10 cellular contexts compared by ENCODE assay signal in the genomic region with DNA sequence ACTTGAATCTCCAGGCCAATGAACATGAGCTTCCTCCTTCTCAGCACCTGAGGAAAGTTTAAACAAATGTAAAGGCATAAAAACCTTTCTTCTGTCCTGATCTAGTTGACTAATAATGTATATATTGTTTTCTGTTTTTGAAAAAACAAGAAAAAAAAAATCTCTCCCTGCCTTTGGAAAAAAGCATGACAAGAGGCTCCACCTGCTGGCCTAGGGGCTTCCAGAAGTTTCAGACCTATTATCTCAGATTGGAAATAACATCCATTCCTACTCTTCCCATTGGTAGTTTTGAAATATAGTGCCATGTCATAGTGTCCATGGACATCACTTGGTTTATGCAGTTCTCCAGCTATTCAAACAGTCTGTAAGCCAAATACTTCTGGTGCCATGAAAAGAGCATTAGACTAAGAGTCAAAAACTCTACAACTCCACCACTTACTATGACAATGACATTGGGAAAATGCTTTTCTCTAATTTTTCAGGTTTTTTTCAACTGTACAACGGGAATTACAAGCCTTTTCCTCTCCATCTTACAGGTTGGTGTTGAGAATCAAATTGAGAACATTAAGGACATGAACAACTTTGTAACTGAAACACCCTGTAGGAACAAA.
DNase-seq lines count a peak whose midpoint lies in the region; ATAC-seq, FAIRE-seq and TF ChIP-seq lines count a peak whose summit lies in the region.
"Had no signal": no experiment of that assay in that cellular context is flagged by ENCODE, and none has a peak within 500 bp of the region (broad histone marks: within the 10 kb centered on the region; RNA-seq: fewer than 3 reads in every experiment).

No MANE protein-coding gene starts in this region.

- WGBS in mammary epithelial cell (ENCODE audit: low coverage, missing lambda C conversion rate), result 92% methylated on average over 1 of the region's 1 CpG
- 0% methylated on average over 1 of the region's 1 CpG for WGBS in HepG2 (ENCODE audit: low lambda C conversion rate)
- WGBS in spleen, 5 donors, result 62 to 79% (median 65%) methylated on average over 1 of the region's 1 CpG

- H3K27ac ChIP-seq in mammary epithelial cell (ENCODE audit: insufficient read depth, low read depth, low read length) (no peak overlapping the region), HepG2 (ENCODE audit: extremely low read length, insufficient read depth, low read length) (no peak overlapping the region), spleen (no peak overlapping the region)

- CTCF ChIA-PET in mammary epithelial cell (lab: Charles Lee; ENCODE audit: low non-redundant PET), result no interaction called here
- CTCF ChIA-PET in HepG2 (lab: Yijun Ruan, JAX; ENCODE audit: low intra/inter-chr PET ratio, low total read pairs), result no interaction called here

- POLR2A ChIA-PET in HepG2 (lab: Yijun Ruan, JAX), result no interaction called here

- TF ChIP-seq CTCF in LNCAP (IDR thresholded peaks at IDR 0.05), result peak; percentile 68
- peak; percentile 48 to 62 for TF ChIP-seq CTCF in mammary epithelial cell (conservative IDR thresholded peaks at IDR 0.05 in 1 of 2, IDR thresholded peaks at IDR 0.05 in 1 of 2; ENCODE audit: extremely low read depth in 1 of 2, insufficient read depth in 1 of 2, low read depth in 1 of 2, low read length in 2 of 2)
- TF ChIP-seq CTCF in HepG2 (CRISPR knock-in tag; IDR thresholded peaks at IDR 0.05), result 0 out of 2 replicates have a peak, but pooled peaks have one; percentile 11
- peak in 5 of 11 experiments; percentile 6 to 29 (median 21) for TF ChIP-seq CTCF in spleen (IDR thresholded peaks at IDR 0.05 in 8 of 11, conservative IDR thresholded peaks at IDR 0.05 in 3 of 11)

- DNase-seq in Ammon's horn (ENCODE audit: low spot score) (peak; percentile 10), mammary epithelial cell (peak; percentile 8), HepG2 (ENCODE audit: low spot score) (no peak), spleen (no peak), NCI-H1417 treated with DMSO at 0.1 percent for 48 hours (lab: John Stamatoyannopoulos, UW) (no peak), GM19240 (ENCODE audit: insufficient read length, low spot score) (no peak)
- DNase-seq: GF-D8, Kasumi-1 had no signal

- in situ Hi-C loops in mammary epithelial cell (cut with MboI; ENCODE audit: low sequenced_read_pairs in 2 of 2) (loop anchor here (25.0 kb wide), 2 partner anchors 227 to 252 kb away; no protein-coding TSS in a partner anchor), HepG2 (cut with HindIII; ENCODE audit: extremely low pct_ligation_motif_present, low pct_unique_long_range_greater_than_20kb) (no loop called here)

- FAIRE-seq in HepG2 (lab: Jason Lieb, UNC), result no peak

- no peak overlapping the region for H3K4me2 ChIP-seq in mammary epithelial cell (ENCODE audit: insufficient read depth, low read depth, low read length)
- no peak overlapping the region for H3K4me2 ChIP-seq in HepG2 (ENCODE audit: low read depth, low read length)

- no peaks in the 10 kb centered on the region for H3K36me3 ChIP-seq in mammary epithelial cell (ENCODE audit: insufficient read depth, low read length)
- no peaks in the 10 kb centered on the region for H3K36me3 ChIP-seq in HepG2 (replicated peaks in 1 of 2; ENCODE audit: control insufficient read depth in 1 of 2, insufficient read depth in 2 of 2, low read length in 2 of 2)
- H3K36me3 ChIP-seq in spleen, result no peaks in the 10 kb centered on the region

- TF ChIP-seq POLR2A in HepG2 (IDR thresholded peaks at IDR 0.05; ENCODE audit: insufficient read depth in 1 of 2, low read depth in 2 of 2, low read length in 2 of 2) (no peak), spleen (IDR thresholded peaks at IDR 0.05) (no peak)

- H3K9me3 ChIP-seq in mammary epithelial cell (replicated peaks; ENCODE audit: insufficient read depth, low read length), result no peaks in the 10 kb centered on the region
- no peaks in the 10 kb centered on the region; the same call in 1 of the 2 replicates for H3K9me3 ChIP-seq in HepG2 (ENCODE audit: low read length)
- peaks cover 0 to 27% (median 8%) of the 10 kb centered on the region in 8 donors for H3K9me3 ChIP-seq in spleen

- H3K4me1 ChIP-seq in mammary epithelial cell (ENCODE audit: insufficient read depth, low read length) (peaks cover 16% of the 10 kb centered on the region), HepG2 (ENCODE audit: insufficient read depth, low read length) (no peaks in the 10 kb centered on the region), spleen (no peaks in the 10 kb centered on the region)

- H3K27me3 ChIP-seq in mammary epithelial cell (ENCODE audit: insufficient read depth, low read length), result no peaks in the 10 kb centered on the region
- no peaks in the 10 kb centered on the region for H3K27me3 ChIP-seq in HepG2 (ENCODE audit: control insufficient read depth in 1 of 2, insufficient read depth in 2 of 2, low read length in 2 of 2)
- H3K27me3 ChIP-seq in spleen (replicated peaks in 1 of 7), result no peaks in the 10 kb centered on the region

- intact Hi-C loops in mammary epithelial cell (cut with micrococcal nuclease), result loop anchor here (1.0 to 5.0 kb wide), 3 partner anchors 242 to 663 kb away; no protein-coding TSS in a partner anchor
- intact Hi-C loops in HepG2 (cut with micrococcal nuclease; ENCODE audit: unreplicated experiment), result loop anchor here (2.0 to 5.0 kb wide), 2 partner anchors 338 to 477 kb away; no protein-coding TSS in a partner anchor
- intact Hi-C loops in spleen (cut with DNase I; ENCODE audit: low total_unique reads), result no loop called here

- TF ChIP-seq RAD21 in HepG2 (CRISPR knock-in tag; IDR thresholded peaks at IDR 0.05), result no peak

- H3K4me3 ChIP-seq in mammary epithelial cell (replicated peaks in 1 of 3; ENCODE audit: insufficient read depth in 1 of 3, low read depth in 2 of 3, low read length in 3 of 3) (no peak overlapping the region), HepG2 (replicated peaks in 1 of 3; ENCODE audit: insufficient read depth in 1 of 3, low read depth in 2 of 3, low read length in 3 of 3) (no peak overlapping the region), spleen (no peak overlapping the region)

- H3K9ac ChIP-seq in mammary epithelial cell (ENCODE audit: insufficient read depth, low read length) (no peak overlapping the region), HepG2 (ENCODE audit: insufficient read depth, low read depth, low read length) (no peak overlapping the region)

- TF ChIP-seq EP300 in HepG2 (IDR thresholded peaks at IDR 0.05; ENCODE audit: low read depth in 2 of 2, low read length in 2 of 2), result no peak
- TF ChIP-seq EP300 in HepG2 (CRISPR knock-in tag; IDR thresholded peaks at IDR 0.05; ENCODE audit: borderline replicate concordance), result no peak

- no peak overlapping the region for H2AFZ ChIP-seq in mammary epithelial cell (ENCODE audit: low read depth, low read length)
- H2AFZ ChIP-seq in HepG2 (ENCODE audit: low read length), result no peak overlapping the region

- BruUV-seq in mammary epithelial cell (replicated peaks; lab: Mats Ljungman, UMichigan) (no TSS peak), HepG2 (replicated peaks; lab: Mats Ljungman, UMichigan) (no TSS peak)

- H4K20me1 ChIP-seq in mammary epithelial cell (ENCODE audit: insufficient read depth, low read length), result no peaks in the 10 kb centered on the region
- H4K20me1 ChIP-seq in HepG2 (ENCODE audit: insufficient read depth, low read length), result no peaks in the 10 kb centered on the region

- ATAC-seq in HepG2 (no peak), HG03135 (IDR thresholded peaks at IDR 0.05; ENCODE audit: unreplicated experiment) (no peak)

- dilution Hi-C loops in mammary epithelial cell (cut with HindIII; ENCODE audit: low sequenced_read_pairs), result no loop called here

- H3K79me2 ChIP-seq in mammary epithelial cell (ENCODE audit: insufficient read depth, low read length), result no peaks in the 10 kb centered on the region
- H3K79me2 ChIP-seq in HepG2 (ENCODE audit: insufficient read depth, low read length), result no peaks in the 10 kb centered on the region

TF ChIP-seq in HepG2, 621 proteins besides CTCF, POLR2A, EP300 and RAD21 (continues in another document):
- TF ChIP-seq STAG1 (CRISPR knock-in tag; IDR thresholded peaks at IDR 0.05) (peak; percentile 19; the same call in 1 of the 2 replicates), ZSCAN30 (CRISPR knock-in tag; IDR thresholded peaks at IDR 0.05) (no peak), ZNF510 (CRISPR knock-in tag; IDR thresholded peaks at IDR 0.05; ENCODE audit: low read depth) (no peak)
- TF ChIP-seq, protein P1, sequence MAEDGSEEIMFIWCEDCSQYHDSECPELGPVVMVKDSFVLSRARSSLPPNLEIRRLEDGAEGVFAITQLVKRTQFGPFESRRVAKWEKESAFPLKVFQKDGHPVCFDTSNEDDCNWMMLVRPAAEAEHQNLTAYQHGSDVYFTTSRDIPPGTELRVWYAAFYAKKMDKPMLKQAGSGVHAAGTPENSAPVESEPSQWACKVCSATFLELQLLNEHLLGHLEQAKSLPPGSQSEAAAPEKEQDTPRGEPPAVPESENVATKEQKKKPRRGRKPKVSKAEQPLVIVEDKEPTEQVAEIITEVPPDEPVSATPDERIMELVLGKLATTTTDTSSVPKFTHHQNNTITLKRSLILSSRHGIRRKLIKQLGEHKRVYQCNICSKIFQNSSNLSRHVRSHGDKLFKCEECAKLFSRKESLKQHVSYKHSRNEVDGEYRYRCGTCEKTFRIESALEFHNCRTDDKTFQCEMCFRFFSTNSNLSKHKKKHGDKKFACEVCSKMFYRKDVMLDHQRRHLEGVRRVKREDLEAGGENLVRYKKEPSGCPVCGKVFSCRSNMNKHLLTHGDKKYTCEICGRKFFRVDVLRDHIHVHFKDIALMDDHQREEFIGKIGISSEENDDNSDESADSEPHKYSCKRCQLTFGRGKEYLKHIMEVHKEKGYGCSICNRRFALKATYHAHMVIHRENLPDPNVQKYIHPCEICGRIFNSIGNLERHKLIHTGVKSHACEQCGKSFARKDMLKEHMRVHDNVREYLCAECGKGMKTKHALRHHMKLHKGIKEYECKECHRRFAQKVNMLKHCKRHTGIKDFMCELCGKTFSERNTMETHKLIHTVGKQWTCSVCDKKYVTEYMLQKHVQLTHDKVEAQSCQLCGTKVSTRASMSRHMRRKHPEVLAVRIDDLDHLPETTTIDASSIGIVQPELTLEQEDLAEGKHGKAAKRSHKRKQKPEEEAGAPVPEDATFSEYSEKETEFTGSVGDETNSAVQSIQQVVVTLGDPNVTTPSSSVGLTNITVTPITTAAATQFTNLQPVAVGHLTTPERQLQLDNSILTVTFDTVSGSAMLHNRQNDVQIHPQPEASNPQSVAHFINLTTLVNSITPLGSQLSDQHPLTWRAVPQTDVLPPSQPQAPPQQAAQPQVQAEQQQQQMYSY (CRISPR knock-in tag; IDR thresholded peaks at IDR 0.05), result no peak

Comparison
In these comparisons a context has a peak if more than half of its experiments do, and no peak if none do; other contexts are left out.
1. DNase-seq: peak in Ammon's horn (single experiment) and mammary epithelial cell (single experiment); none in HepG2 (single experiment), spleen (single experiment), NCI-H1417 treated with DMSO at 0.1 percent for 48 hours (single experiment) and GM19240 (single experiment).